In the genomic region with DNA sequence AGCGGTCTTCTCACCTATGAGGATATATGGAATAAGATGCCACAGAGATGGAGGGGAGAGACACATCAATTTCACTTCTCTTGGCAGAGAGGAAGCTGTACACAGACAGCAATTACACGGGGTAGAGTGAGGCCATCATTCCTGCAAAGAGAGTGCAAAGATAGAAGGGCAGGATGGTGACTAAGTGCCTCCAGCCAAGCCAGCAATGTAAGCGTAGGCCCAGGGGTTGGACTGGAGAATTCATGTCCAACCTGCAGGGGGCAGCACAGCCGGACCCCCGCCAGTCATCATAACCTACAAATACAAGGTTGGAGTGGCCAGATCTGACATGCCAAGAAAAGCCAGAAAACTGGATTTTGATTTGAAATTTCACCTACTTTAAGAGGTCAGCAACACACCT, we compare ENCODE assay signal across 9 cellular contexts. TPM values are rescaled to one million over a fixed set of nuclear protein-coding genes. Genes with fewer than 3 reads are reported as not detected.
DNase-seq lines count a peak whose midpoint lies in the region; ATAC-seq and TF ChIP-seq lines count a peak whose summit lies in the region.
"Had no signal": no experiment of that assay in that cellular context is flagged by ENCODE, and none has a peak within 500 bp of the region (broad histone marks: within the 10 kb centered on the region; RNA-seq: fewer than 3 reads in every experiment).

No MANE protein-coding gene starts in this region.

- H2AFZ ChIP-seq in SU-DHL-6 (ENCODE audit: low read depth, low read length, severe bottlenecking): no peak overlapping the region

- ATAC-seq in left lung: peak; percentile 53
- no peak for ATAC-seq in HG02938 (IDR thresholded peaks at IDR 0.05; ENCODE audit: unreplicated experiment)
- no peak for ATAC-seq in HG02884 (IDR thresholded peaks at IDR 0.05; ENCODE audit: unreplicated experiment)
- ATAC-seq in GM21367 (IDR thresholded peaks at IDR 0.05; ENCODE audit: unreplicated experiment): no peak

- H3K27ac ChIP-seq in C4-2B: no peak overlapping the region
- H3K27ac ChIP-seq in SU-DHL-6 (ENCODE audit: low read depth, low read length): no peak overlapping the region
- H3K27ac ChIP-seq in left lung: no peak overlapping the region

- H3K27me3 ChIP-seq in SU-DHL-6 (ENCODE audit: low read length): no peaks in the 10 kb centered on the region
- no peaks in the 10 kb centered on the region for H3K27me3 ChIP-seq in left lung

- H3K9me2 ChIP-seq in SU-DHL-6 (replicated peaks; ENCODE audit: insufficient read depth, low read length): no peaks in the 10 kb centered on the region

- H3K9me3 ChIP-seq in SU-DHL-6 (ENCODE audit: insufficient read depth, low read length) (no peaks in the 10 kb centered on the region), left lung (no peaks in the 10 kb centered on the region)

- H3K4me1 ChIP-seq in left lung: no peaks in the 10 kb centered on the region

- no peaks in the 10 kb centered on the region for H3K79me2 ChIP-seq in SU-DHL-6 (ENCODE audit: insufficient read depth, low read length)

- H3K4me2 ChIP-seq in SU-DHL-6 (ENCODE audit: low read depth, low read length, poor library complexity, severe bottlenecking): no peak overlapping the region

- no peaks in the 10 kb centered on the region for H4K20me1 ChIP-seq in SU-DHL-6 (ENCODE audit: low read depth, low read length)

- intact Hi-C loops in left lung (cut with DNase I): no loop called here

- H3K36me3 ChIP-seq in SU-DHL-6 (ENCODE audit: low read length) (no peaks in the 10 kb centered on the region), left lung (no peaks in the 10 kb centered on the region)

- H3K4me3 ChIP-seq in SU-DHL-6 (ENCODE audit: insufficient read depth, low read length, poor library complexity, severe bottlenecking) (no peak overlapping the region), left lung (no peak overlapping the region)

- no peaks in the 10 kb centered on the region for H3F3A ChIP-seq in SU-DHL-6 (ENCODE audit: insufficient read depth)

- H3K9ac ChIP-seq in SU-DHL-6 (ENCODE audit: low read length): no peak overlapping the region

- DNase-seq in GM20000 (ENCODE audit: low spot score): peak; percentile 34
- DNase-seq in left lung: no peak
- DNase-seq in NCI-H2171 (lab: John Stamatoyannopoulos, UW): no peak
- DNase-seq: kidney had no signal

- TF ChIP-seq CTCF in C4-2B (conservative IDR thresholded peaks at IDR 0.05) (peak; percentile 77), GM20000 (IDR thresholded peaks at IDR 0.05; ENCODE audit: extremely low read depth, missing control alignments) (peak; percentile 37), SU-DHL-6 (IDR thresholded peaks at IDR 0.05; ENCODE audit: insufficient read depth, low read length, poor library complexity, severe bottlenecking) (peak; percentile 67), left lung (IDR thresholded peaks at IDR 0.05) (peak; percentile 18 to 60)

RNA-seq across cellular contexts. Expression of a gene that starts 56.3 kb away (rescaled TPM):
- 10 to 100 TPM in 1 of 2 donors, 1 to 10 TPM in 1; 6.5 to 12.9 TPM for total RNA-seq in left lung
